Comparison of ENCODE assay signal across 13 cellular contexts in the genomic region with DNA sequence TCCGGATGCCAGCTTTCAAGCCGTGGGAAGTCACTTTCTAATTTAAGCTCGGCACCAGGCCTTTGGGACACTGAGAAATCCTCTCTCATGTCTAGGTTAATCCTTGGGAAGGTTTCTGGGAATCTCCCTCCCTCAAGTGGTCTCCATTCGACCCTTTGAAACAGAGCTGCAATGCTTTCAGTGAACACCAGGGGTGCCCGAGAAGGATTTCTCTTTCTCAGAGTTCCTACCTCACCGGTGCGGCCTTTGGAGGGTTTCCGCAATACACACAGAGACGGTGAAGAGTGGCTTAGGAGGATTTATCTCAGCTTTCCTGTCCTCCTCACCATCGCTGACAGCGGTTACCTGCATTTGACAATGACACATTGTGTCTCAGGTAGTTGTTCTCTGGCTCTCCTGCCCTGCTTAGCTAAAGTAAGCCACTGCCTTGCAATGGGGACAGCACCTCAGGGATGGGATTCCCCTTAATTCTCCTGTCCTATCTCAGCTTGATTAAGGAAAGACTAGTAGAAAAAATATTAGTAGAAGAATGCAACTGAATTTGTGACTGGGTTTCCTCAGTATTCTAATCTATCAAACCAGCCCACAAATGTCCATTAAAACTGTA.
DNase-seq lines count a peak whose midpoint lies in the region; ATAC-seq, FAIRE-seq and TF ChIP-seq lines count a peak whose summit lies in the region.
"Had no signal": no experiment of that assay in that cellular context is flagged by ENCODE, and none has a peak within 500 bp of the region (broad histone marks: within the 10 kb centered on the region; RNA-seq: fewer than 3 reads in every experiment).

No MANE protein-coding gene starts in this region.

- no peaks in the 10 kb centered on the region for H3K36me3 Mint-ChIP-seq in activated CD4-positive, alpha-beta T cell treated with anti-CD3 and anti-CD28 coated beads, Interleukin-2, amount 10 ng/mL, durations not matched to agents 24 days and 14 days (ENCODE audit: low read depth)

- H3K4me1 Mint-ChIP-seq in activated CD4-positive, alpha-beta T cell treated with anti-CD3 and anti-CD28 coated beads, Interleukin-2, amount 10 ng/mL, durations not matched to agents 24 days and 14 days = no peaks in the 10 kb centered on the region
- H3K4me1 Mint-ChIP-seq: B cell had no signal

- no peaks in the 10 kb centered on the region for H3K9me1 ChIP-seq in K562 (ENCODE audit: control insufficient read depth, insufficient read depth, low read length)

- no peaks in the 10 kb centered on the region for H4K20me1 ChIP-seq in K562 (replicated peaks; ENCODE audit: control insufficient read depth, insufficient read depth, low read length)

- no peaks in the 10 kb centered on the region for H3K27me3 Mint-ChIP-seq in activated CD4-positive, alpha-beta T cell treated with anti-CD3 and anti-CD28 coated beads, Interleukin-2, amount 10 ng/mL, durations not matched to agents 24 days and 14 days
- H3K27me3 Mint-ChIP-seq: B cell had no signal

- peak in 1 of 3 experiments; percentile 33; a peak in 1 of 6 replicates for TF ChIP-seq CTCF in K562 (IDR thresholded peaks at IDR 0.05 in 2 of 3, conservative IDR thresholded peaks at IDR 0.05 in 1 of 3; ENCODE audit: insufficient read depth in 2 of 3, low read depth in 1 of 3, low read length in 3 of 3)
- peak; percentile 17 for TF ChIP-seq CTCF in upper lobe of right lung (IDR thresholded peaks at IDR 0.05)

- POLR2A ChIA-PET in K562 (lab: Yijun Ruan, JAX) = no interaction called here

- H3K9me3 Mint-ChIP-seq in activated CD4-positive, alpha-beta T cell treated with anti-CD3 and anti-CD28 coated beads, Interleukin-2, amount 10 ng/mL, durations not matched to agents 24 days and 14 days = no peaks in the 10 kb centered on the region

- H3K4me2 ChIP-seq in K562 (ENCODE audit: insufficient read depth, low read length) = no peak overlapping the region

- TF ChIP-seq POLR2A in K562 (conservative IDR thresholded peaks at IDR 0.05) = no peak

- no TSS peak for BruUV-seq in K562 (replicated peaks; lab: Mats Ljungman, UMichigan)

- H3K4me1 ChIP-seq in K562 (replicated peaks in 1 of 2; ENCODE audit: control insufficient read depth in 2 of 2, insufficient read depth in 2 of 2, low read length in 2 of 2) (no peaks in the 10 kb centered on the region), upper lobe of right lung (no peaks in the 10 kb centered on the region)
- H3K4me1 ChIP-seq: body of pancreas, parathyroid adenoma had no signal

- H3K9me3 ChIP-seq in K562 (replicated peaks; ENCODE audit: control insufficient read depth, insufficient read depth, low read depth, low read length) (peaks cover under 1% of the 10 kb centered on the region; the same call in 1 of the 2 replicates), upper lobe of right lung (no peaks in the 10 kb centered on the region)
- H3K9me3 ChIP-seq: body of pancreas had no signal

- H3K4me3 Mint-ChIP-seq in activated CD4-positive, alpha-beta T cell treated with anti-CD3 and anti-CD28 coated beads, Interleukin-2, amount 10 ng/mL, durations not matched to agents 24 days and 14 days = no peak overlapping the region
- H3K4me3 Mint-ChIP-seq: B cell had no signal

- no peak for TF ChIP-seq RAD21 in K562 (CRISPR knock-in tag; conservative IDR thresholded peaks at IDR 0.05 in 1 of 2, IDR thresholded peaks at IDR 0.05 in 1 of 2)

- TF ChIP-seq EP300 in K562 (IDR thresholded peaks at IDR 0.05; ENCODE audit: low read length) = no peak

- H3K27ac Mint-ChIP-seq in activated CD4-positive, alpha-beta T cell treated with anti-CD3 and anti-CD28 coated beads, Interleukin-2, amount 10 ng/mL, durations not matched to agents 24 days and 14 days = no peak overlapping the region
- H3K27ac Mint-ChIP-seq: B cell had no signal

- intact Hi-C loops in activated CD4-positive, alpha-beta T cell treated with anti-CD3 and anti-CD28 coated beads, Interleukin-2, amount 10 ng/mL, durations not matched to agents 24 days and 14 days (cut with micrococcal nuclease) = no loop called here
- intact Hi-C loops in K562 (cut with micrococcal nuclease) (no loop called here), upper lobe of right lung (cut with DNase I) (no loop called here)

- FAIRE-seq in K562 (lab: Jason Lieb, UNC) = no peak

- no peaks in the 10 kb centered on the region for H3K79me2 ChIP-seq in K562 (ENCODE audit: control insufficient read depth, insufficient read depth, low read length)
- H3K79me2 ChIP-seq: parathyroid adenoma had no signal

- no peak overlapping the region for H3K27ac ChIP-seq in K562 (ENCODE audit: extremely low read depth, low read depth, low read length)
- no peak overlapping the region for H3K27ac ChIP-seq in upper lobe of right lung
- H3K27ac ChIP-seq: body of pancreas, parathyroid adenoma had no signal

- no peak for ATAC-seq in K562
- ATAC-seq in upper lobe of right lung = no peak
- ATAC-seq: body of pancreas had no signal

- no peaks in the 10 kb centered on the region for H3K27me3 ChIP-seq in K562 (ENCODE audit: control insufficient read depth in 2 of 2, insufficient read depth in 2 of 2, low read length in 2 of 2)
- no peaks in the 10 kb centered on the region for H3K27me3 ChIP-seq in upper lobe of right lung
- H3K27me3 ChIP-seq: body of pancreas had no signal

- DNase-seq in activated CD4-positive, alpha-beta T cell treated with anti-CD3 and anti-CD28 coated beads for 48 hours = peak; percentile 1
- DNase-seq in activated CD4-positive, alpha-beta T cell treated with anti-CD3 and anti-CD28 coated beads, Interleukin-2, amount 10 ng/mL, durations not matched to agents 24 days and 14 days = no peak
- peak; percentile 49 for DNase-seq in HT-29 (ENCODE audit: low spot score)
- peak; percentile 4 to 18 (median 10) for DNase-seq in K562 (ENCODE audit: extremely low read depth in 1 of 4, low spot score in 3 of 4)
- no peak for DNase-seq in upper lobe of right lung
- DNase-seq in LoVo (ENCODE audit: low spot score) = no peak
- no peak for DNase-seq in DMS153 (lab: John Stamatoyannopoulos, UW)
- no peak for DNase-seq in SHP77 treated with DMSO at 0.1 percent for 48 hours (lab: John Stamatoyannopoulos, UW)
- DNase-seq: activated CD4-positive, alpha-beta T cell treated with anti-CD3 and anti-CD28 coated beads, Interleukin-2, amount 50 U/mL, for 4 hours; NCI-H446 treated with DMSO at 0.1 percent for 48 hours had no signal

- no peak overlapping the region for H3K4me3 ChIP-seq in K562
- H3K4me3 ChIP-seq in upper lobe of right lung = no peak overlapping the region
- H3K4me3 ChIP-seq: body of pancreas had no signal

- CTCF ChIA-PET in K562 (lab: Yijun Ruan, JAX; ENCODE audit: low intra/inter-chr PET ratio) = no interaction called here

- H3K36me3 ChIP-seq in K562 (ENCODE audit: control insufficient read depth, insufficient read depth, low read length) = no peaks in the 10 kb centered on the region
- H3K36me3 ChIP-seq in upper lobe of right lung = no peaks in the 10 kb centered on the region

- in situ Hi-C loops in K562 (cut with MboI) = no loop called here

- no peak overlapping the region for H2AFZ ChIP-seq in K562 (ENCODE audit: low read depth, low read length)
- H2AFZ ChIP-seq: parathyroid adenoma had no signal

- no peak overlapping the region for H3K9ac ChIP-seq in K562 (ENCODE audit: insufficient read depth in 1 of 2, low read depth in 2 of 2, low read length in 2 of 2)
- H3K9ac ChIP-seq: parathyroid adenoma had no signal

- WGBS in K562 (ENCODE audit: insufficient coverage, low coverage, missing lambda C conversion rate) = 16% methylated on average over 9 of the region's 11 CpGs

TF ChIP-seq in K562, 482 proteins besides CTCF, POLR2A, EP300 and RAD21:
- TF ChIP-seq NFIC (IDR thresholded peaks at IDR 0.05) = no peak
- no peak for TF ChIP-seq ZNF644 (tag; IDR thresholded peaks at IDR 0.05; ENCODE audit: low read depth)
- no peak for TF ChIP-seq NFE2 (IDR thresholded peaks at IDR 0.05; ENCODE audit: low read depth)
- TF ChIP-seq, protein P1, sequence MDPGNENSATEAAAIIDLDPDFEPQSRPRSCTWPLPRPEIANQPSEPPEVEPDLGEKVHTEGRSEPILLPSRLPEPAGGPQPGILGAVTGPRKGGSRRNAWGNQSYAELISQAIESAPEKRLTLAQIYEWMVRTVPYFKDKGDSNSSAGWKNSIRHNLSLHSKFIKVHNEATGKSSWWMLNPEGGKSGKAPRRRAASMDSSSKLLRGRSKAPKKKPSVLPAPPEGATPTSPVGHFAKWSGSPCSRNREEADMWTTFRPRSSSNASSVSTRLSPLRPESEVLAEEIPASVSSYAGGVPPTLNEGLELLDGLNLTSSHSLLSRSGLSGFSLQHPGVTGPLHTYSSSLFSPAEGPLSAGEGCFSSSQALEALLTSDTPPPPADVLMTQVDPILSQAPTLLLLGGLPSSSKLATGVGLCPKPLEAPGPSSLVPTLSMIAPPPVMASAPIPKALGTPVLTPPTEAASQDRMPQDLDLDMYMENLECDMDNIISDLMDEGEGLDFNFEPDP (CRISPR knock-in tag; IDR thresholded peaks at IDR 0.05) = no peak
- no peak for TF ChIP-seq PTTG1 (tag; IDR thresholded peaks at IDR 0.05; ENCODE audit: low read depth)
- no peak for TF ChIP-seq SAP30 (IDR thresholded peaks at IDR 0.05; ENCODE audit: borderline replicate concordance, insufficient read depth, low read depth, low read length, poor library complexity, severe bottlenecking)
- TF ChIP-seq CHCHD3 (CRISPR knock-in tag; IDR thresholded peaks at IDR 0.05) = no peak
- no peak for TF ChIP-seq ZNF174 (CRISPR knock-in tag; IDR thresholded peaks at IDR 0.05)

Comparison
In these comparisons a context has a peak if more than half of its experiments do, and no peak if none do; other contexts are left out.
1. DNase-seq: peak in activated CD4-positive, alpha-beta T cell treated with anti-CD3 and anti-CD28 coated beads for 48 hours (single experiment), HT-29 (single experiment) and K562 (4 of 4); none in activated CD4-positive, alpha-beta T cell treated with anti-CD3 and anti-CD28 coated beads, Interleukin-2, amount 10 ng/mL, durations not matched to agents 24 days and 14 days (single experiment), upper lobe of right lung (single experiment), LoVo (single experiment), DMS153 (single experiment) and SHP77 treated with DMSO at 0.1 percent for 48 hours (single experiment).